In genomic region chr5:52989781-52990530, GRCh38 we compare ENCODE assay signal across 8 cellular contexts.
A peak's percentile ranks its signal among the peaks of the same experiment; 100 is the strongest.
DNase-seq lines count a peak whose midpoint lies in the region; ATAC-seq and TF ChIP-seq lines count a peak whose summit lies in the region.

No MANE protein-coding gene starts in this region.

- no peaks in the 10 kb centered on the region for H4K20me1 ChIP-seq in DND-41 (ENCODE audit: insufficient read depth, low read length)

- H3K9ac ChIP-seq in DND-41 (ENCODE audit: low read depth, low read length), result peak overlapping the region; percentile 65

- H2AFZ ChIP-seq in DND-41 (ENCODE audit: low read depth, low read length), result peak overlapping the region; percentile 86

- H3K36me3 ChIP-seq in DND-41 (ENCODE audit: insufficient read depth, low read length), result no peaks in the 10 kb centered on the region

- peaks cover 9% of the 10 kb centered on the region for H3K27me3 ChIP-seq in DND-41 (ENCODE audit: insufficient read depth, low read length, poor library complexity)

- in situ Hi-C loops in astrocyte of the spinal cord (cut with HindIII; ENCODE audit: low sequenced_read_pairs), result no loop called here

- CTCF ChIA-PET in RWPE1 (lab: Yijun Ruan, JAX), result interaction anchor here (0.6 to 5.4 kb wide), 12 partner anchors 9 to 1714 kb away, joined by 3 to 43 read pairs (median 4); no protein-coding TSS in a partner anchor

- peaks cover 21% of the 10 kb centered on the region for H3K4me1 ChIP-seq in DND-41 (ENCODE audit: insufficient read depth, low read length)

- H3K79me2 ChIP-seq in DND-41 (ENCODE audit: insufficient read depth, low read length), result no peaks in the 10 kb centered on the region

- DNase-seq in DND-41 (peak; percentile 58), RWPE1 (ENCODE audit: low spot score) (peak; percentile 60), astrocyte of the spinal cord (ENCODE audit: low read depth, low spot score) (peak; percentile 64), iPS DF 19.7 (ENCODE audit: low read depth, low spot score) (peak; percentile 7), putamen (ENCODE audit: low spot score) (peak; percentile 73)

- H3K4me2 ChIP-seq in DND-41 (ENCODE audit: insufficient read depth, low read length), result peak overlapping the region; percentile 85

- H3K27ac ChIP-seq in DND-41 (ENCODE audit: low read length), result peak overlapping the region; percentile 57
- peak overlapping the region; percentile 90 for H3K27ac ChIP-seq in RWPE1

- POLR2A ChIA-PET in RWPE1 (lab: Yijun Ruan, JAX; ENCODE audit: low non-redundant PET), result interaction anchor here (1.3 kb wide), 1 partner anchor 42 kb away, joined by 5 read pairs; no protein-coding TSS in a partner anchor

- H3K4me3 ChIP-seq in DND-41 (ENCODE audit: low read depth in 1 of 2, low read length in 2 of 2), result peak overlapping the region; percentile 51 to 67
- H3K4me3 ChIP-seq in astrocyte of the spinal cord (ENCODE audit: low read depth, low read length), result peak overlapping the region; percentile 73

- TF ChIP-seq CTCF in DND-41 (IDR thresholded peaks at IDR 0.05; ENCODE audit: borderline replicate concordance, extremely low read depth, low read length, poor library complexity, severe bottlenecking) (peak; percentile 67), RWPE1 (conservative IDR thresholded peaks at IDR 0.05; ENCODE audit: low read depth) (peak; percentile 74), astrocyte of the spinal cord (IDR thresholded peaks at IDR 0.05; ENCODE audit: low read depth, low read length) (peak; percentile 38)

- no peaks in the 10 kb centered on the region for H3K9me3 ChIP-seq in DND-41 (ENCODE audit: insufficient read depth, low read length, severe bottlenecking)

- ATAC-seq in DND-41 (ENCODE audit: insufficient read depth, low read depth), result peak; percentile 68
- ATAC-seq in HG02571 (IDR thresholded peaks at IDR 0.05; ENCODE audit: unreplicated experiment), result peak; percentile 22
- ATAC-seq in GM19397 (IDR thresholded peaks at IDR 0.05; ENCODE audit: unreplicated experiment), result no peak
- ATAC-seq in HG03095 (IDR thresholded peaks at IDR 0.05; ENCODE audit: unreplicated experiment), result no peak

Comparison
In these comparisons a context has a peak if more than half of its experiments do, and no peak if none do; other contexts are left out.
1. ATAC-seq: peak in DND-41 (single experiment) and HG02571 (single experiment); none in GM19397 (single experiment) and HG03095 (single experiment).
2. DNase-seq: peak in every context shown above with its lines; median percentile 73 in putamen; 64 in astrocyte of the spinal cord; 60 in RWPE1; 58 in DND-41; 7 in iPS DF 19.7.
3. Peak in every context shown above with its lines, with median percentiles within 50 percentile points of each other: CTCF ChIP-seq.